8 cellular contexts compared by ENCODE assay signal in the genomic region with DNA sequence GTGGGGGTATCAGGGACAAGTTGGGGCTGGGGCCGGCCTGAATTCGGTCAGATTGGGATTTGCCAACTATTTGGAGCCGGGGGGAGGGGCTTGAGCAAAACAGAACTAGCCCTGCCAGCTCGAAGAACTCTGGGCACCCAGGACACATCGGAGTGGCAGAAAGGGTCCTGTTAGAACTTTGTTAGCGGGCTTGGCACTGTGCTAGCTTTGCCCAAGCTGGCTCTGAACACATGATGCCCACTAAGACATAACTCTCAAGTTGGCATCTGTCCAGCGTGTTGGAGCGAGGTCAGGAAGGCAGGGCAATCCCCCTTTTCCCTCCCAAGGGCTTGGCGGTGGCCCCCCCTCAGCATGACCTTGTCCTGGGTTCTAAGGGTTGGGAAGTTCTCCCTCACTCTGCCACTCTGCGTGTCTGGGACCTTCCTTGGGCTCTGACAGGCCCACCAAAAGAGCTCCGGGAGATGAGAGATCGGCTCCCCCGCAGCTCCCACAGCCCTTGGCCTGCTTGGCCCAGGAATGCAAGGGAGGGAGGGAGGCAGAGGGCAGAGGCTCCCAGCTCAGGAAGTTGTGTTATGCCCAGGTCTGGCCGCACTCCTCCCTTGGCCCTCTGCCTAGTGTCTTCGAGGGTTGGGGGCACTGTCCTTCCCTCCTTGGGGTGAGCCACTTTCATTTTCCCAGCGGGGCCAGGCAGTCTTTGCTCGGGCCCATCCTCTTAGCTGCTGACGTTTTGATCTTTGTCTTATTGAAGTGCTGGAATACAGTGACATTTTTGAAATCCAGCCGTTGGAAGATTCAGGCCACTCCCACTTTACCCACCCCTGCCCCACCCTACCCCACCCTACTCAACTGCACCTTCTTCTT. TPM values are rescaled to one million over a fixed set of nuclear protein-coding genes. Genes with fewer than 3 reads are reported as not detected.
DNase-seq lines count a peak whose midpoint lies in the region; ATAC-seq and TF ChIP-seq lines count a peak whose summit lies in the region.

No MANE protein-coding gene starts in this region.

- H3K27ac Mint-ChIP-seq in activated T-helper 17 cell treated with anti-CD3 and anti-CD28 coated beads, Interleukin-2, amount 50 U/mL, for 72 hours: peak overlapping the region; percentile 90
- H3K27ac Mint-ChIP-seq in osteocyte (ENCODE audit: unreplicated experiment): peak overlapping the region; percentile 99

- intact Hi-C loops in Right ventricle myocardium superior (cut with DNase I): no loop called here

- no peaks in the 10 kb centered on the region for H3K27me3 Mint-ChIP-seq in activated T-helper 17 cell treated with anti-CD3 and anti-CD28 coated beads, Interleukin-2, amount 50 U/mL, for 72 hours
- no peaks in the 10 kb centered on the region for H3K27me3 Mint-ChIP-seq in osteocyte (ENCODE audit: unreplicated experiment)

- TF ChIP-seq CTCF in osteocyte (IDR thresholded peaks at IDR 0.05): no peak

- POLR2A ChIA-PET in HEK293T (lab: Yijun Ruan, JAX): interaction anchor here (0.7 to 6.0 kb wide), 6 partner anchors 8 to 97 kb away, joined by 3 to 60 read pairs (median 7); a partner anchor contains a TSS

- H3K36me3 Mint-ChIP-seq in activated T-helper 17 cell treated with anti-CD3 and anti-CD28 coated beads, Interleukin-2, amount 50 U/mL, for 72 hours (ENCODE audit: low read depth): peaks cover 67% of the 10 kb centered on the region
- peaks cover 10% of the 10 kb centered on the region for H3K36me3 Mint-ChIP-seq in osteocyte (ENCODE audit: unreplicated experiment)

- CTCF ChIA-PET in HEK293T (lab: Yijun Ruan, JAX): interaction anchor here (1.0 to 3.0 kb wide), 6 partner anchors 8 to 19 kb away, joined by 3 to 24 read pairs (median 8); no protein-coding TSS in a partner anchor

- DNase-seq in CD1c-positive myeloid dendritic cell (ENCODE audit: extremely low spot score): peak; percentile 53
- peak in 55 of 76 experiments; percentile 18 to 67 (median 41) for DNase-seq in HUDEP-2 (lab: John Stamatoyannopoulos, UW; ENCODE audit: unreplicated experiment in 76 of 76)
- DNase-seq in Right ventricle myocardium superior: peak; percentile 76
- no peak for DNase-seq in osteocyte (ENCODE audit: extremely low spot score, unreplicated experiment)
- no peak for DNase-seq in HEK293T (ENCODE audit: extremely low spot score)

- peaks cover 27% of the 10 kb centered on the region for H3K4me1 Mint-ChIP-seq in activated T-helper 17 cell treated with anti-CD3 and anti-CD28 coated beads, Interleukin-2, amount 50 U/mL, for 72 hours
- H3K4me1 Mint-ChIP-seq in osteocyte (ENCODE audit: unreplicated experiment): peaks cover 67% of the 10 kb centered on the region

- ATAC-seq in activated T-helper 17 cell treated with anti-CD3 and anti-CD28 coated beads, Interleukin-2, amount 50 U/mL, for 72 hours (replicated peaks): no peak
- ATAC-seq in Right ventricle myocardium superior (ENCODE audit: poor library complexity) (peak; percentile 51), HG02678 (IDR thresholded peaks at IDR 0.05; ENCODE audit: unreplicated experiment) (no peak), HG03457 (IDR thresholded peaks at IDR 0.05; ENCODE audit: unreplicated experiment) (no peak)

- peak overlapping the region; percentile 91 for H3K4me3 Mint-ChIP-seq in activated T-helper 17 cell treated with anti-CD3 and anti-CD28 coated beads, Interleukin-2, amount 50 U/mL, for 72 hours
- peak overlapping the region; percentile 92 for H3K4me3 Mint-ChIP-seq in osteocyte (ENCODE audit: unreplicated experiment)

- H3K9me3 Mint-ChIP-seq in activated T-helper 17 cell treated with anti-CD3 and anti-CD28 coated beads, Interleukin-2, amount 50 U/mL, for 72 hours: no peaks in the 10 kb centered on the region
- H3K9me3 Mint-ChIP-seq in osteocyte (ENCODE audit: unreplicated experiment): no peaks in the 10 kb centered on the region

TF ChIP-seq in HEK293T, 16 proteins besides CTCF, POLR2A, EP300 and RAD21:
- TF ChIP-seq BHLHE40 (IDR thresholded peaks at IDR 0.05; ENCODE audit: borderline replicate concordance) (no peak), ELF4 (IDR thresholded peaks at IDR 0.05) (no peak), ZNF384 (IDR thresholded peaks at IDR 0.05) (no peak), TARDBP (IDR thresholded peaks at IDR 0.05) (no peak), FOXM1 (IDR thresholded peaks at IDR 0.05; ENCODE audit: borderline replicate concordance) (no peak), FOXK2 (IDR thresholded peaks at IDR 0.05) (no peak)

RNA-seq across cellular contexts. Expression of a gene that starts 1.2 kb away (rescaled TPM):
- total RNA-seq in activated T-helper 17 cell treated with anti-CD3 and anti-CD28 coated beads, Interleukin-2, amount 50 U/mL, for 72 hours: 100 to 1,000 TPM; 150 to 338 TPM
- 270 TPM for total RNA-seq in Right ventricle myocardium superior
- 733 and 792 TPM in 2 replicates for total RNA-seq in osteocyte

RNA-seq across cellular contexts. Expression of a gene that starts 33.5 kb away (rescaled TPM):
- total RNA-seq in activated T-helper 17 cell treated with anti-CD3 and anti-CD28 coated beads, Interleukin-2, amount 50 U/mL, for 72 hours: under 1 TPM; 0.15 to 0.21 TPM
- total RNA-seq in Right ventricle myocardium superior (0.16 TPM), osteocyte (19.8 and 20.7 TPM in 2 replicates)

RNA-seq across cellular contexts. Expression of a gene that starts 37.6 kb away (rescaled TPM):
- total RNA-seq in activated T-helper 17 cell treated with anti-CD3 and anti-CD28 coated beads, Interleukin-2, amount 50 U/mL, for 72 hours: 10 to 100 TPM in 1 of 2 donors, 1 to 10 TPM in 1; 1.8 to 17.6 TPM
- 1.4 TPM for total RNA-seq in Right ventricle myocardium superior
- 1.6 and 1.8 TPM in 2 replicates for total RNA-seq in osteocyte

RNA-seq across cellular contexts. Expression of a gene that starts 54.8 kb away (rescaled TPM):
- 1 to 10 TPM in 1 of 2 donors, under 1 TPM in 1; 0.43 to 1.2 TPM for total RNA-seq in activated T-helper 17 cell treated with anti-CD3 and anti-CD28 coated beads, Interleukin-2, amount 50 U/mL, for 72 hours
- total RNA-seq in Right ventricle myocardium superior: not detected
- total RNA-seq in osteocyte: not detected in 2 replicates

Comparison
In these comparisons a context has a peak if more than half of its experiments do, and no peak if none do; other contexts are left out.
1. DNase-seq: peak in CD1c-positive myeloid dendritic cell (single experiment), HUDEP-2 (55 of 76) and Right ventricle myocardium superior (single experiment); none in osteocyte (single experiment) and HEK293T (single experiment).
2. RNA of a gene that starts 33.5 kb away (total RNA-seq): 19.8 to 20.7 TPM in osteocyte; 0.15 to 0.21 TPM in activated T-helper 17 cell treated with anti-CD3 and anti-CD28 coated beads, Interleukin-2, amount 50 U/mL, for 72 hours and 0.16 TPM in Right ventricle myocardium superior (single experiment); every median in the first group is over 10 times any median in the second.